ENCODE assay signal across 29 cellular contexts in genomic region chr12:30967026-30967425, GRCh38. TPM values are rescaled to one million over a fixed set of nuclear protein-coding genes. Genes with fewer than 3 reads are reported as not detected.
"Had no signal": no experiment of that assay in that cellular context is flagged by ENCODE, and none has a peak within 500 bp of the region (broad histone marks: within the 10 kb centered on the region; RNA-seq: fewer than 3 reads in every experiment).

No MANE protein-coding gene starts in this region.

- H3K4me1 ChIP-seq: colonic mucosa, right lobe of liver, uterus had no signal

- ATAC-seq: activated naive CD8-positive, alpha-beta T cell treated with anti-CD3 and anti-CD28 coated beads, Interleukin-2, amount 50 U/mL, for 24 hours; activated T-cell treated with anti-CD3 and anti-CD28 coated beads, Interleukin-2, amount 50 U/mL, for 4 hours; activated T-helper 17 cell treated with anti-CD3 and anti-CD28 coated beads, Interleukin-2, amount 50 U/mL, for 72 hours had no signal

- H3K27ac ChIP-seq: colonic mucosa, epithelial cell of prostate, esophagus squamous epithelium, right lobe of liver, thoracic aorta, uterus had no signal

- H3K9me3 Mint-ChIP-seq: activated CD4-positive, alpha-beta memory T cell treated with anti-CD3 and anti-CD28 coated beads, Interleukin-2, amount 10 ng/mL, durations not matched to agents 7 days and 5 days; activated CD4-positive, alpha-beta T cell treated with anti-CD3 and anti-CD28 coated beads, Interleukin-2, amount 10 ng/mL, durations not matched to agents 7 days and 5 days; activated naive CD8-positive, alpha-beta T cell treated with anti-CD3 and anti-CD28 coated beads, Interleukin-2, amount 50 U/mL, for 24 hours; activated T-cell treated with anti-CD3 and anti-CD28 coated beads, Interleukin-2, amount 50 U/mL, for 4 hours; activated T-helper 17 cell treated with anti-CD3 and anti-CD28 coated beads, Interleukin-2, amount 50 U/mL, for 72 hours; nephron progenitor cell; stimulated activated effector memory CD8-positive, alpha-beta T cell treated with anti-CD3 and anti-CD28 coated beads, Interleukin-12 subunit alpha, Interleukin-12 subunit beta, amount 100 ng/mL, for 72 hours; stimulated activated naive CD8-positive, alpha-beta T cell treated with anti-CD3 and anti-CD28 coated beads, Interleukin-15, Interleukin-2, amounts not matched to agents 100 ng/mL and 50 ng/mL, for 24 hours had no signal

- H3K4me1 Mint-ChIP-seq: activated CD4-positive, alpha-beta memory T cell treated with anti-CD3 and anti-CD28 coated beads, Interleukin-2, amount 10 ng/mL, durations not matched to agents 7 days and 5 days; activated CD4-positive, alpha-beta T cell treated with anti-CD3 and anti-CD28 coated beads, Interleukin-2, amount 10 ng/mL, durations not matched to agents 7 days and 5 days; activated naive CD8-positive, alpha-beta T cell treated with anti-CD3 and anti-CD28 coated beads, Interleukin-2, amount 50 U/mL, for 24 hours; activated T-helper 17 cell treated with anti-CD3 and anti-CD28 coated beads, Interleukin-2, amount 50 U/mL, for 72 hours; naive B cell; stimulated activated effector memory CD8-positive, alpha-beta T cell treated with anti-CD3 and anti-CD28 coated beads, Interleukin-12 subunit alpha, Interleukin-12 subunit beta, amount 100 ng/mL, for 72 hours had no signal

- FAIRE-seq: endometrium, islet of Langerhans had no signal

- H3K9me3 ChIP-seq: colonic mucosa, esophagus squamous epithelium, right lobe of liver, thoracic aorta, uterus had no signal

- H3K27me3 ChIP-seq: colonic mucosa, right lobe of liver, uterus had no signal

- H3K36me3 ChIP-seq: colonic mucosa, esophagus squamous epithelium, right lobe of liver, thoracic aorta, uterus had no signal

- H3K4me3 ChIP-seq: colonic mucosa, esophagus squamous epithelium, right lobe of liver, thoracic aorta, uterus had no signal

- H3K36me3 Mint-ChIP-seq: naive B cell; stimulated activated effector memory CD8-positive, alpha-beta T cell treated with anti-CD3 and anti-CD28 coated beads, Interleukin-12 subunit alpha, Interleukin-12 subunit beta, amount 100 ng/mL, for 72 hours had no signal

- DNase-seq: activated CD4-positive, alpha-beta memory T cell treated with anti-CD3 and anti-CD28 coated beads, Interleukin-2, amount 10 ng/mL, durations not matched to agents 7 days and 5 days; activated CD4-positive, alpha-beta T cell treated with anti-CD3 and anti-CD28 coated beads, Interleukin-2, amount 10 ng/mL, durations not matched to agents 7 days and 5 days; activated CD4-positive, CD25-positive, alpha-beta regulatory T cell treated with anti-CD3 and anti-CD28 coated beads, Interleukin-2, amount 50 U/mL, for 72 hours; activated CD8-positive, alpha-beta memory T cell treated with anti-CD3 and anti-CD28 coated beads, Interleukin-2, amount 50 U/mL, for 48 hours; activated gamma-delta T cell treated with Interleukin-2 at 50 U/mL for 16 hours; activated naive CD4-positive, alpha-beta T cell treated with anti-CD3 and anti-CD28 coated beads, Interleukin-2, amount 50 U/mL, for 16 hours; activated naive CD8-positive, alpha-beta T cell treated with anti-CD3 and anti-CD28 coated beads, Interleukin-2, amount 50 U/mL, for 24 hours; activated T-cell treated with anti-CD3 and anti-CD28 coated beads, Interleukin-2, amount 50 U/mL, for 4 hours; amygdala; colonic mucosa; effector CD8-positive, alpha-beta T cell; esophagus squamous epithelium; foreskin melanocyte; mammary epithelial cell; naive B cell; nephron progenitor cell; stimulated activated CD4-positive, alpha-beta T cell treated with anti-CD3 and anti-CD28 coated beads, Interleukin-4, amount 100 ng/mL, for 24 hours; T-helper 9 cell; trophoblast cell; uterus had no signal

- H3K27me3 Mint-ChIP-seq: activated CD4-positive, alpha-beta T cell treated with anti-CD3 and anti-CD28 coated beads, Interleukin-2, amount 10 ng/mL, durations not matched to agents 7 days and 5 days had no signal

- H3K27ac Mint-ChIP-seq: activated CD4-positive, alpha-beta memory T cell treated with anti-CD3 and anti-CD28 coated beads, Interleukin-2, amount 10 ng/mL, durations not matched to agents 7 days and 5 days; activated CD4-positive, alpha-beta T cell treated with anti-CD3 and anti-CD28 coated beads, Interleukin-2, amount 10 ng/mL, durations not matched to agents 7 days and 5 days; activated naive CD8-positive, alpha-beta T cell treated with anti-CD3 and anti-CD28 coated beads, Interleukin-2, amount 50 U/mL, for 24 hours; activated T-helper 17 cell treated with anti-CD3 and anti-CD28 coated beads, Interleukin-2, amount 50 U/mL, for 72 hours; naive B cell; nephron progenitor cell; stimulated activated effector memory CD8-positive, alpha-beta T cell treated with anti-CD3 and anti-CD28 coated beads, Interleukin-12 subunit alpha, Interleukin-12 subunit beta, amount 100 ng/mL, for 72 hours; stimulated activated naive CD8-positive, alpha-beta T cell treated with anti-CD3 and anti-CD28 coated beads, Interleukin-15, Interleukin-2, amounts not matched to agents 100 ng/mL and 50 ng/mL, for 24 hours had no signal

- H3K4me3 Mint-ChIP-seq: activated CD4-positive, alpha-beta memory T cell treated with anti-CD3 and anti-CD28 coated beads, Interleukin-2, amount 10 ng/mL, durations not matched to agents 7 days and 5 days; activated CD4-positive, alpha-beta T cell treated with anti-CD3 and anti-CD28 coated beads, Interleukin-2, amount 10 ng/mL, durations not matched to agents 7 days and 5 days; activated naive CD8-positive, alpha-beta T cell treated with anti-CD3 and anti-CD28 coated beads, Interleukin-2, amount 50 U/mL, for 24 hours; activated T-cell treated with anti-CD3 and anti-CD28 coated beads, Interleukin-2, amount 50 U/mL, for 4 hours; activated T-helper 17 cell treated with anti-CD3 and anti-CD28 coated beads, Interleukin-2, amount 50 U/mL, for 72 hours; naive B cell; nephron progenitor cell; stimulated activated effector memory CD8-positive, alpha-beta T cell treated with anti-CD3 and anti-CD28 coated beads, Interleukin-12 subunit alpha, Interleukin-12 subunit beta, amount 100 ng/mL, for 72 hours; stimulated activated naive CD8-positive, alpha-beta T cell treated with anti-CD3 and anti-CD28 coated beads, Interleukin-15, Interleukin-2, amounts not matched to agents 100 ng/mL and 50 ng/mL, for 24 hours had no signal

RNA-seq across cellular contexts. Expression of gene TSPAN11, which starts 40.5 kb away (rescaled TPM):
- total RNA-seq: activated CD4-positive, alpha-beta memory T cell treated with anti-CD3 and anti-CD28 coated beads, Interleukin-2, amount 10 ng/mL, durations not matched to agents 7 days and 5 days; activated CD4-positive, alpha-beta T cell treated with anti-CD3 and anti-CD28 coated beads, Interleukin-2, amount 10 ng/mL, durations not matched to agents 7 days and 5 days; activated T-cell treated with anti-CD3 and anti-CD28 coated beads, Interleukin-2, amount 50 U/mL, for 4 hours; T-helper 1 cell treated with Interleukin-12 subunit alpha and Interleukin-12 subunit beta and Interleukin-4 antibody, amounts not matched to agents 30 ng/mL and 1 ng/mL, for 36 hours had no signal
